In genomic region chr5:82387041-82387818, GRCh38 we compare ENCODE assay signal across 13 cellular contexts.
DNase-seq lines count a peak whose midpoint lies in the region; ATAC-seq, FAIRE-seq and TF ChIP-seq lines count a peak whose summit lies in the region.
"Had no signal": no experiment of that assay in that cellular context is flagged by ENCODE, and none has a peak within 500 bp of the region (broad histone marks: within the 10 kb centered on the region; RNA-seq: fewer than 3 reads in every experiment).

No MANE protein-coding gene starts in this region.

- H3K79me2 ChIP-seq in K562 (ENCODE audit: control insufficient read depth, insufficient read depth, low read length) = no peaks in the 10 kb centered on the region

- in situ Hi-C loops in K562 (cut with MboI) = no loop called here

- no peaks in the 10 kb centered on the region for H3K9me1 ChIP-seq in K562 (ENCODE audit: control insufficient read depth, insufficient read depth, low read length)

- no peak overlapping the region for H3K4me2 ChIP-seq in K562 (ENCODE audit: insufficient read depth, low read length)

- BruUV-seq in K562 (replicated peaks; lab: Mats Ljungman, UMichigan) = no TSS peak

- H2AFZ ChIP-seq in K562 (ENCODE audit: low read depth, low read length) = peak overlapping the region; percentile 94; the same call in 1 of the 2 replicates

- no peak for TF ChIP-seq POLR2A in K562 (conservative IDR thresholded peaks at IDR 0.05)

- TF ChIP-seq CTCF in K562 (IDR thresholded peaks at IDR 0.05 in 2 of 3, conservative IDR thresholded peaks at IDR 0.05 in 1 of 3; ENCODE audit: insufficient read depth in 2 of 3, low read depth in 1 of 3, low read length in 3 of 3) (no peak), lower lobe of right lung (IDR thresholded peaks at IDR 0.05) (no peak)

- H3K9me3 ChIP-seq in K562 (replicated peaks; ENCODE audit: control insufficient read depth, insufficient read depth, low read depth, low read length) (no peaks in the 10 kb centered on the region), mesodermal cell (ENCODE audit: control insufficient read depth, low read length) (no peaks in the 10 kb centered on the region), lower lobe of right lung (no peaks in the 10 kb centered on the region)
- H3K9me3 ChIP-seq: esophagus muscularis mucosa, thyroid gland had no signal

- FAIRE-seq in K562 (lab: Jason Lieb, UNC) = peak; percentile 26

- CTCF ChIA-PET in K562 (lab: Yijun Ruan, JAX; ENCODE audit: low intra/inter-chr PET ratio) = no interaction called here

- ATAC-seq in K562 (no peak), HG03565 (IDR thresholded peaks at IDR 0.05; ENCODE audit: unreplicated experiment) (no peak), lower lobe of right lung (no peak), GM21367 (IDR thresholded peaks at IDR 0.05; ENCODE audit: unreplicated experiment) (no peak)

- H3K27ac ChIP-seq in K562 (ENCODE audit: extremely low read depth, low read depth, low read length) (no peak overlapping the region), mesodermal cell (ENCODE audit: low read depth, low read length, severe bottlenecking) (peak overlapping the region; percentile 62), substantia nigra (ENCODE audit: low read depth, low read length, poor library complexity, severe bottlenecking) (no peak overlapping the region), lower lobe of right lung (no peak overlapping the region)
- H3K27ac ChIP-seq: esophagus muscularis mucosa, thyroid gland had no signal

- H4K20me1 ChIP-seq in K562 (replicated peaks; ENCODE audit: control insufficient read depth, insufficient read depth, low read length) = no peaks in the 10 kb centered on the region

- H3K9ac ChIP-seq in K562 (ENCODE audit: insufficient read depth in 1 of 2, low read depth in 2 of 2, low read length in 2 of 2) = no peak overlapping the region

- H3K27me3 ChIP-seq in K562 (ENCODE audit: control insufficient read depth in 2 of 2, insufficient read depth in 2 of 2, low read length in 2 of 2) (no peaks in the 10 kb centered on the region), lower lobe of right lung (ENCODE audit: low read depth) (no peaks in the 10 kb centered on the region)
- H3K27me3 ChIP-seq: esophagus muscularis mucosa, thyroid gland had no signal

- DNase-seq in DMS53 (lab: John Stamatoyannopoulos, UW) = peak; percentile 79
- peak; percentile 40 for DNase-seq in NCI-H146 treated with DMSO at 0.1 percent for 48 hours (lab: John Stamatoyannopoulos, UW; ENCODE audit: unreplicated experiment)
- DNase-seq in K562 (ENCODE audit: extremely low read depth in 1 of 4, low spot score in 3 of 4) = no peak
- DNase-seq in substantia nigra (lab: John Stamatoyannopoulos, UW) = no peak
- DNase-seq in lower lobe of right lung = no peak
- DNase-seq: activated B cell treated with CpG ODN at 0.5 μM for 24 hours; activated naive CD4-positive, alpha-beta T cell treated with anti-CD3 and anti-CD28 coated beads for 36 hours; HCEC 1CT; thyroid gland had no signal

- TF ChIP-seq RAD21 in K562 (CRISPR knock-in tag; conservative IDR thresholded peaks at IDR 0.05 in 1 of 2, IDR thresholded peaks at IDR 0.05 in 1 of 2) = no peak

- no peak overlapping the region for H3K4me3 ChIP-seq in K562
- H3K4me3 ChIP-seq in mesodermal cell (ENCODE audit: extremely low read depth, insufficient read depth, low read length, poor library complexity, severe bottlenecking) = no peak overlapping the region
- no peak overlapping the region for H3K4me3 ChIP-seq in lower lobe of right lung
- H3K4me3 ChIP-seq: esophagus muscularis mucosa, thyroid gland had no signal

- 35% methylated on average over 6 of the region's 6 CpGs for whole genome bisulfite sequencing in K562 (ENCODE audit: insufficient coverage, low coverage, missing lambda C conversion rate)
- WGBS in mesodermal cell (ENCODE audit: insufficient coverage in 2 of 2), 2 experiments = 83 to 89% methylated on average over 3 to 6 of the region's 6 CpGs

- H3K4me1 ChIP-seq in K562 (replicated peaks in 1 of 2; ENCODE audit: control insufficient read depth in 2 of 2, insufficient read depth in 2 of 2, low read length in 2 of 2) (peaks cover 13 to 22% of the 10 kb centered on the region in 2 experiments), mesodermal cell (ENCODE audit: control insufficient read depth, insufficient read depth, low read length, poor library complexity, severe bottlenecking) (peaks cover 14% of the 10 kb centered on the region), lower lobe of right lung (no peaks in the 10 kb centered on the region)
- H3K4me1 ChIP-seq: thyroid gland had no signal

- POLR2A ChIA-PET in K562 (lab: Yijun Ruan, JAX) = interaction anchor here (1.1 to 1.5 kb wide), 2 partner anchors 9 to 21 kb away, joined by 3 read pairs; no protein-coding TSS in a partner anchor

- H3K36me3 ChIP-seq in K562 (ENCODE audit: control insufficient read depth, insufficient read depth, low read length) (no peaks in the 10 kb centered on the region), mesodermal cell (ENCODE audit: control insufficient read depth, insufficient read depth, low read length) (no peaks in the 10 kb centered on the region), lower lobe of right lung (no peaks in the 10 kb centered on the region)
- H3K36me3 ChIP-seq: esophagus muscularis mucosa, thyroid gland had no signal

- no peak for TF ChIP-seq EP300 in K562 (IDR thresholded peaks at IDR 0.05; ENCODE audit: low read length)

- intact Hi-C loops in K562 (cut with micrococcal nuclease) = no loop called here
- intact Hi-C loops in lower lobe of right lung (cut with DNase I) = no loop called here

TF ChIP-seq in K562, 482 proteins besides CTCF, POLR2A, EP300 and RAD21:
- 0 out of 2 replicates have a peak, but pooled peaks have one; percentile 26 for TF ChIP-seq NR2C1 (IDR thresholded peaks at IDR 0.05)
- TF ChIP-seq NR2C1 (tag; IDR thresholded peaks at IDR 0.05) = 0 out of 2 replicates have a peak, but pooled peaks have one; percentile 31
- TF ChIP-seq NFE2L1 (tag; IDR thresholded peaks at IDR 0.05; ENCODE audit: borderline replicate concordance, low read depth) = no peak
TF ChIP-seq in K562: peak in this region for 1.

Comparison
In these comparisons a context has a peak if more than half of its experiments do, and no peak if none do; other contexts are left out.
1. DNase-seq: peak in DMS53 (single experiment) and NCI-H146 treated with DMSO at 0.1 percent for 48 hours (single experiment); none in K562 (0 of 4), substantia nigra (0 of 49) and lower lobe of right lung (single experiment).